In the genomic region with DNA sequence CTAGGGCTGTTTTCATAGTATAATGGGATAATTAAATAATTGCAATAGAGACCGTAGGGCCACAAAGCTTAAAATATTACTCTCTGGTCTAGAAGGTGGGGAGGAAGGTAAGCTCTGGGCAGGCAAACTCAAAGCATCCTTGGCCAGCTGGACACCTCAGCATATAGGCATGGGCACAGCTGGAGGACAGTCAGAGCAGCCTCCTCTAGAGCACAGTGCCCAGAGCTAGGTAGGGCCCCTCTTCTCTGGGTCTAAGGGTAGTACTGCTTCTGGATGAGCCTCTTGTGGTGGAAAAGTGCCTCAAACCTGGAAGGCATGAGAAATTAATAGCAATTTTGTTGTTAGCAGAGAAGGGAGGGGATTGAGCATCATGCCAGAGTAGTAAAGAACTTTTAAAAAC, we compare ENCODE assay signal across 21 cellular contexts.
"Had no signal": no experiment of that assay in that cellular context is flagged by ENCODE, and none has a peak within 500 bp of the region (broad histone marks: within the 10 kb centered on the region; RNA-seq: fewer than 3 reads in every experiment).

No MANE protein-coding gene starts in this region.

- H3K4me1 ChIP-seq: breast epithelium had no signal

- H3K36me3 ChIP-seq: breast epithelium had no signal

- DNase-seq: activated CD4-positive, alpha-beta memory T cell treated with anti-CD3 and anti-CD28 coated beads, Interleukin-2, amount 10 ng/mL, durations not matched to agents 7 days and 5 days; activated CD4-positive, alpha-beta T cell treated with anti-CD3 and anti-CD28 coated beads for 36 hours; activated CD4-positive, alpha-beta T cell treated with anti-CD3 and anti-CD28 coated beads, Interleukin-2, amount 50 U/mL, for 1 hour; activated gamma-delta T cell; activated naive CD4-positive, alpha-beta T cell treated with anti-CD3 and anti-CD28 coated beads for 36 hours; activated naive CD8-positive, alpha-beta T cell treated with anti-CD3 and anti-CD28 coated beads for 36 hours; activated T-cell treated with anti-CD3 and anti-CD28 coated beads for 4 hours; activated T-cell treated with anti-CD3 and anti-CD28 coated beads, Interleukin-2, amount 50 U/mL, for 48 hours; caudate nucleus; MM.1S; NCI-H1105; NCI-H1436; NCI-H187 treated with DMSO at 0.1 percent for 48 hours; NCI-H2081 treated with DMSO at 0.1 percent for 48 hours; NCI-H748 treated with DMSO at 0.1 percent for 48 hours; SIG-M5; T-helper 17 cell; T-helper 9 cell had no signal

- ATAC-seq: activated CD4-positive, alpha-beta T cell treated with anti-CD3 and anti-CD28 coated beads for 36 hours; activated T-helper 17 cell treated with anti-CD3 and anti-CD28 coated beads, Interleukin-2, amount 50 U/mL, for 72 hours; K562; T-helper 17 cell had no signal

- H3K4me3 ChIP-seq: breast epithelium, K562 had no signal

- H3K36me3 Mint-ChIP-seq: activated naive CD8-positive, alpha-beta T cell treated with anti-CD3 and anti-CD28 coated beads for 36 hours had no signal

- H3K27me3 ChIP-seq: breast epithelium had no signal

- H3K9me3 Mint-ChIP-seq: activated CD4-positive, alpha-beta memory T cell treated with anti-CD3 and anti-CD28 coated beads, Interleukin-2, amount 10 ng/mL, durations not matched to agents 7 days and 5 days; activated naive CD4-positive, alpha-beta T cell treated with anti-CD3 and anti-CD28 coated beads for 36 hours; activated naive CD8-positive, alpha-beta T cell treated with anti-CD3 and anti-CD28 coated beads for 36 hours; activated T-helper 17 cell treated with anti-CD3 and anti-CD28 coated beads, Interleukin-2, amount 50 U/mL, for 72 hours had no signal

- H3K27me3 Mint-ChIP-seq: activated CD4-positive, alpha-beta memory T cell treated with anti-CD3 and anti-CD28 coated beads, Interleukin-2, amount 10 ng/mL, durations not matched to agents 7 days and 5 days; activated CD4-positive, alpha-beta T cell treated with anti-CD3 and anti-CD28 coated beads for 36 hours; activated naive CD8-positive, alpha-beta T cell treated with anti-CD3 and anti-CD28 coated beads for 36 hours; activated T-helper 17 cell treated with anti-CD3 and anti-CD28 coated beads, Interleukin-2, amount 50 U/mL, for 72 hours had no signal

- H3K27ac ChIP-seq: breast epithelium had no signal

- H3K4me3 Mint-ChIP-seq: activated CD4-positive, alpha-beta memory T cell treated with anti-CD3 and anti-CD28 coated beads, Interleukin-2, amount 10 ng/mL, durations not matched to agents 7 days and 5 days; activated CD4-positive, alpha-beta T cell treated with anti-CD3 and anti-CD28 coated beads for 36 hours; activated naive CD4-positive, alpha-beta T cell treated with anti-CD3 and anti-CD28 coated beads for 36 hours; activated naive CD8-positive, alpha-beta T cell treated with anti-CD3 and anti-CD28 coated beads for 36 hours; activated T-helper 17 cell treated with anti-CD3 and anti-CD28 coated beads, Interleukin-2, amount 50 U/mL, for 72 hours; T-helper 17 cell had no signal

- H3K9me3 ChIP-seq: breast epithelium had no signal

- H3K27ac Mint-ChIP-seq: activated CD4-positive, alpha-beta memory T cell treated with anti-CD3 and anti-CD28 coated beads, Interleukin-2, amount 10 ng/mL, durations not matched to agents 7 days and 5 days; activated CD4-positive, alpha-beta T cell treated with anti-CD3 and anti-CD28 coated beads for 36 hours; activated naive CD4-positive, alpha-beta T cell treated with anti-CD3 and anti-CD28 coated beads for 36 hours; activated naive CD8-positive, alpha-beta T cell treated with anti-CD3 and anti-CD28 coated beads for 36 hours; activated T-helper 17 cell treated with anti-CD3 and anti-CD28 coated beads, Interleukin-2, amount 50 U/mL, for 72 hours; T-helper 17 cell had no signal

- H3K4me1 Mint-ChIP-seq: activated CD4-positive, alpha-beta memory T cell treated with anti-CD3 and anti-CD28 coated beads, Interleukin-2, amount 10 ng/mL, durations not matched to agents 7 days and 5 days; activated CD4-positive, alpha-beta T cell treated with anti-CD3 and anti-CD28 coated beads for 36 hours; activated naive CD8-positive, alpha-beta T cell treated with anti-CD3 and anti-CD28 coated beads for 36 hours; activated T-helper 17 cell treated with anti-CD3 and anti-CD28 coated beads, Interleukin-2, amount 50 U/mL, for 72 hours had no signal
